Comparison of ENCODE assay signal across 28 cellular contexts in genomic region chr1:2612591-2613365, GRCh38. TPM values are rescaled to one million over a fixed set of nuclear protein-coding genes. Genes with fewer than 3 reads are reported as not detected.
"Had no signal": no experiment of that assay in that cellular context is flagged by ENCODE, and none has a peak within 500 bp of the region (broad histone marks: within the 10 kb centered on the region; RNA-seq: fewer than 3 reads in every experiment).

No MANE protein-coding gene starts in this region.

- H3K27ac ChIP-seq: adrenal gland, ascending aorta, cardiac muscle cell, esophagus muscularis mucosa, foreskin keratinocyte, left lung, parathyroid adenoma, right atrium auricular region, spleen, suprapubic skin, tibial nerve, WERI-Rb-1 had no signal

- H3K4me3 ChIP-seq: adrenal gland, ascending aorta, cardiac muscle cell, esophagus muscularis mucosa, left lung, right atrium auricular region, spleen, suprapubic skin, tibial nerve had no signal

- DNase-seq: activated CD4-positive, alpha-beta memory T cell treated with anti-CD3 and anti-CD28 coated beads for 36 hours; activated CD4-positive, alpha-beta T cell treated with anti-CD3 and anti-CD28 coated beads, Interleukin-2, amount 10 ng/mL, durations not matched to agents 24 days and 14 days; activated CD4-positive, CD25-positive, alpha-beta regulatory T cell treated with anti-CD3 and anti-CD28 coated beads, Interleukin-2, amount 50 U/mL, for 72 hours; activated CD8-positive, alpha-beta memory T cell treated with anti-CD3 and anti-CD28 coated beads, Interleukin-2, amount 50 U/mL, for 4 hours; activated naive CD4-positive, alpha-beta T cell; activated naive CD8-positive, alpha-beta T cell treated with anti-CD3 and anti-CD28 coated beads for 36 hours; activated T-cell treated with anti-CD3 and anti-CD28 coated beads, Interleukin-2, amount 50 U/mL, for 72 hours; cortex of kidney; foreskin keratinocyte; kidney glomerular epithelial cell; left lung; naive B cell; nucleus accumbens; stimulated activated naive CD4-positive, alpha-beta T cell; T-helper 17 cell; T1000; WERI-Rb-1 had no signal

- H3K36me3 Mint-ChIP-seq: brain, mesothelial cell of epicardium had no signal

- H3K4me3 Mint-ChIP-seq: activated CD4-positive, alpha-beta memory T cell treated with anti-CD3 and anti-CD28 coated beads for 36 hours; activated CD4-positive, alpha-beta T cell treated with anti-CD3 and anti-CD28 coated beads, Interleukin-2, amount 10 ng/mL, durations not matched to agents 24 days and 14 days; activated naive CD8-positive, alpha-beta T cell treated with anti-CD3 and anti-CD28 coated beads for 36 hours; activated T-cell treated with anti-CD3 and anti-CD28 coated beads, Interleukin-2, amount 50 U/mL, for 72 hours; brain; mesothelial cell of epicardium; naive B cell; T-helper 17 cell had no signal

- H3K27me3 Mint-ChIP-seq: activated CD4-positive, alpha-beta T cell treated with anti-CD3 and anti-CD28 coated beads, Interleukin-2, amount 10 ng/mL, durations not matched to agents 24 days and 14 days; activated naive CD8-positive, alpha-beta T cell treated with anti-CD3 and anti-CD28 coated beads for 36 hours; T-helper 17 cell had no signal

- H3K27me3 ChIP-seq: adrenal gland, ascending aorta, cardiac muscle cell, foreskin keratinocyte, right atrium auricular region had no signal

- H3K27ac Mint-ChIP-seq: activated CD4-positive, alpha-beta memory T cell treated with anti-CD3 and anti-CD28 coated beads for 36 hours; activated CD4-positive, alpha-beta T cell treated with anti-CD3 and anti-CD28 coated beads, Interleukin-2, amount 10 ng/mL, durations not matched to agents 24 days and 14 days; activated naive CD8-positive, alpha-beta T cell treated with anti-CD3 and anti-CD28 coated beads for 36 hours; activated T-cell treated with anti-CD3 and anti-CD28 coated beads, Interleukin-2, amount 50 U/mL, for 72 hours; brain; mesothelial cell of epicardium; naive B cell; T-helper 17 cell had no signal

- H3K4me1 Mint-ChIP-seq: activated CD4-positive, alpha-beta T cell treated with anti-CD3 and anti-CD28 coated beads, Interleukin-2, amount 10 ng/mL, durations not matched to agents 24 days and 14 days; mesothelial cell of epicardium; T-helper 17 cell had no signal

- H3K4me1 ChIP-seq: adrenal gland, ascending aorta, foreskin keratinocyte, parathyroid adenoma had no signal

- H3K36me3 ChIP-seq: adrenal gland, ascending aorta, cardiac muscle cell, esophagus muscularis mucosa, left lung, right atrium auricular region, spleen, suprapubic skin, tibial nerve, WERI-Rb-1 had no signal

- ATAC-seq: activated T-cell treated with anti-CD3 and anti-CD28 coated beads, Interleukin-2, amount 50 U/mL, for 72 hours; foreskin keratinocyte; left lung; T-helper 17 cell had no signal

RNA-seq across cellular contexts. Expression of gene MMEL1, which starts 20.0 kb away (rescaled TPM):
- total RNA-seq: ascending aorta, cardiac muscle cell, foreskin keratinocyte, right atrium auricular region had no signal
- polyA plus RNA-seq: cardiac muscle cell had no signal
